8 cellular contexts compared by ENCODE assay signal in the genomic region with DNA sequence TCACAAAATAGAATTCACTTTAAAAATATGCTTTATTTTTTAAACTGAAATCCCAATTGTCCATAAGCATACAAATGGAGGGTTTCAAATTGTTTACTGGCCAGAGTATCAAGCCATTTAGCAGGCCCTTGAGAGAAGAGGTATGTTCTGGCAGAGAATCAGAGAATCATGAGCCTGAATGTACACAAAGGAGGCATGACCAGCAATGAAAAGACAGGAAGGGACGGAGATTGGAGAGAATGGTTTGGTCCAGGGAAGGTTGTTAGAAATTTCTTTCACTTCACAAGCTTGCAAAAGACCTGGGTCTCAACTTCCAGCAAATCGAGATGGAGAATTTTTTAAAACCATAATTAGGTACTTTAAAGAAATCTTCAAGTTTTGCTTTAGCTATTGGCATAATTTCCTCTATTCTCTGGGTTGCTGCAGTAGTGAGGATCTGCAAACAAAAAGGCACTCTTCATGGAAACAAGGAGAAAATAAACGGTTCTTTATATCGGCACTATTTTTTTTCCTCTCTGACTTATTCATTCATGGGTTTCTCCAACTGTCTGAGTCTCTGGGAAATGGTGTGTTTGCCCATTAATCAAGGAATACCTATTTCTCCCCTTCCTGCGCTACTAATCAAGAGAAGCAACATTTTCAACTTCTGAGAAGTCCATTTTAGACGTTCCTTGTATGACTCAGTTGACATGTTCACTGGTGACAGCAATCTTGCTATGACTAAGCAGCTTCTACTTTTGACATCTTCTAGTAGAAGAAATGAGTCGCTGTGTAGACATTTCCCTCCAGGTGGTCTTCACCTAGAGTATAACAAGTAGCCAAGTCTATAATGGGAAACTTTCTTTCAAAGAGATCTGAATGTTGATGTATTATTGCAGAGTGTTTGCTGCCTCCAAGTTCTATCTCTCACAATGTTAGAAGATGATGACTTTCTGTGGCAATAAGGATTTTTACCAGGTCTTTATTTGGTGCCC. TPM values are rescaled to one million over a fixed set of nuclear protein-coding genes. Genes with fewer than 3 reads are reported as not detected.
DNase-seq lines count a peak whose midpoint lies in the region; ATAC-seq and TF ChIP-seq lines count a peak whose summit lies in the region.

No MANE protein-coding gene starts in this region.

- no peaks in the 10 kb centered on the region for H3K9me3 ChIP-seq in heart right ventricle

- H3K4me1 Mint-ChIP-seq in IgD-negative memory B cell = peaks cover 12 to 21% (median 20%) of the 10 kb centered on the region in 3 donors
- peaks cover 3 to 5% of the 10 kb centered on the region in 2 donors for H3K4me1 Mint-ChIP-seq in effector memory CD8-positive, alpha-beta T cell (ENCODE audit: low read depth in 2 of 2)

- H3K36me3 Mint-ChIP-seq in IgD-negative memory B cell = peaks cover 17% of the 10 kb centered on the region
- H3K36me3 Mint-ChIP-seq in effector memory CD8-positive, alpha-beta T cell (ENCODE audit: insufficient read depth) = no peaks in the 10 kb centered on the region

- peak overlapping the region in 2 of 3 donors; percentile 24 to 76 for H3K27ac Mint-ChIP-seq in IgD-negative memory B cell
- H3K27ac Mint-ChIP-seq in effector memory CD8-positive, alpha-beta T cell = no peak overlapping the region

- intact Hi-C loops in heart right ventricle (cut with DNase I) = no loop called here

- H3K4me3 ChIP-seq in epithelial cell of proximal tubule (ENCODE audit: low read depth, low read length) (no peak overlapping the region), heart right ventricle (no peak overlapping the region)

- H3K36me3 ChIP-seq in heart right ventricle = peaks cover 0 to 20% (median 0%) of the 10 kb centered on the region in 9 donors

- TF ChIP-seq CTCF in epithelial cell of proximal tubule (conservative IDR thresholded peaks at IDR 0.05; ENCODE audit: low read depth, low read length) (no peak), heart right ventricle (IDR thresholded peaks at IDR 0.05) (no peak)

- 77 to 79% methylated on average over 7 of the region's 7 CpGs for WGBS in heart right ventricle, 2 donors

- no peak overlapping the region for H3K27ac ChIP-seq in heart right ventricle

- H3K9me3 Mint-ChIP-seq in IgD-negative memory B cell = peaks cover 0 to 3% (median 0%) of the 10 kb centered on the region in 3 donors
- no peaks in the 10 kb centered on the region for H3K9me3 Mint-ChIP-seq in effector memory CD8-positive, alpha-beta T cell

- DNase-seq in epithelial cell of proximal tubule (ENCODE audit: low read depth) (peak; percentile 61), cerebellum (ENCODE audit: low spot score) (no peak), heart right ventricle (no peak), NOMO-1 treated with DMSO at 0.1 percent for 48 hours (lab: John Stamatoyannopoulos, UW; ENCODE audit: unreplicated experiment) (no peak)
- no peak for DNase-seq in effector memory CD8-positive, alpha-beta T cell

- peak; percentile 91 for ATAC-seq in GM18508 (IDR thresholded peaks at IDR 0.05; ENCODE audit: insufficient read depth, unreplicated experiment)
- peak; percentile 97 for ATAC-seq in GM21529 (IDR thresholded peaks at IDR 0.05; ENCODE audit: unreplicated experiment)
- no peak for ATAC-seq in heart right ventricle
- no peak for ATAC-seq in effector memory CD8-positive, alpha-beta T cell (replicated peaks)

- H3K4me1 ChIP-seq in heart right ventricle = peaks cover 0 to 9% (median 0%) of the 10 kb centered on the region in 9 donors

- no peaks in the 10 kb centered on the region for H3K27me3 Mint-ChIP-seq in IgD-negative memory B cell
- no peaks in the 10 kb centered on the region for H3K27me3 Mint-ChIP-seq in effector memory CD8-positive, alpha-beta T cell

- peak overlapping the region; percentile 15 to 74 (median 32) for H3K4me3 Mint-ChIP-seq in IgD-negative memory B cell
- H3K4me3 Mint-ChIP-seq in effector memory CD8-positive, alpha-beta T cell = no peak overlapping the region

- H3K27me3 ChIP-seq in heart right ventricle = no peaks in the 10 kb centered on the region

RNA-seq across cellular contexts. Expression of gene ERCC6L2, which starts 23.1 kb away (rescaled TPM):
- polyA plus RNA-seq in IgD-negative memory B cell (32.5 TPM), heart right ventricle (1 to 10 TPM; 4.6 to 5.5 TPM)
- total RNA-seq in epithelial cell of proximal tubule (37.8 and 60.0 TPM in 2 replicates), cerebellum (146 TPM), heart right ventricle (10 to 100 TPM; 21.6 to 37.5 (median 28.4) TPM)

Comparison
In these comparisons a context has a peak if more than half of its experiments do, and no peak if none do; other contexts are left out.
1. ATAC-seq: peak in GM18508 (single experiment) and GM21529 (single experiment); none in heart right ventricle (0 of 8) and effector memory CD8-positive, alpha-beta T cell (single experiment).
2. H3K27ac Mint-ChIP-seq: peak in IgD-negative memory B cell (2 of 3); none in effector memory CD8-positive, alpha-beta T cell (0 of 2).
3. H3K4me3 Mint-ChIP-seq: peak in IgD-negative memory B cell (4 of 4); none in effector memory CD8-positive, alpha-beta T cell (0 of 2).